ENCODE assay signal across 16 cellular contexts in genomic region chr17:50115744-50116143, GRCh38. TPM values are rescaled to one million over a fixed set of nuclear protein-coding genes. Genes with fewer than 3 reads are reported as not detected.
DNase-seq lines count a peak whose midpoint lies in the region; ATAC-seq, FAIRE-seq and TF ChIP-seq lines count a peak whose summit lies in the region.
"Had no signal": no experiment of that assay in that cellular context is flagged by ENCODE, and none has a peak within 500 bp of the region (broad histone marks: within the 10 kb centered on the region; RNA-seq: fewer than 3 reads in every experiment).

No MANE protein-coding gene starts in this region.

- WGBS in HepG2 (ENCODE audit: low lambda C conversion rate), result 84% methylated on average over 4 of the region's 16 CpGs
- WGBS in stomach, 5 donors, result 32 to 61% (median 49%) methylated on average over 13 to 16 of the region's 16 CpGs

- no peak overlapping the region for H3K4me2 ChIP-seq in HepG2 (ENCODE audit: low read depth, low read length)

- H3K4me3 ChIP-seq in coronary artery (no peak overlapping the region), HepG2 (replicated peaks in 1 of 3; ENCODE audit: insufficient read depth in 1 of 3, low read depth in 2 of 3, low read length in 3 of 3) (no peak overlapping the region), stomach (no peak overlapping the region)

- no peak for TF ChIP-seq EP300 in HepG2 (IDR thresholded peaks at IDR 0.05; ENCODE audit: low read depth in 2 of 2, low read length in 2 of 2)
- TF ChIP-seq EP300 in HepG2 (CRISPR knock-in tag; IDR thresholded peaks at IDR 0.05; ENCODE audit: borderline replicate concordance), result no peak
- TF ChIP-seq EP300 in stomach (IDR thresholded peaks at IDR 0.05), result no peak

- BruUV-seq in HepG2 (replicated peaks; lab: Mats Ljungman, UMichigan), result no TSS peak

- ATAC-seq in Right ventricle myocardium superior (ENCODE audit: poor library complexity) (no peak), left ventricle myocardium superior (no peak), HepG2 (no peak), GM18861 (IDR thresholded peaks at IDR 0.05; ENCODE audit: unreplicated experiment) (no peak)
- ATAC-seq: HCT116 had no signal

- no peak for TF ChIP-seq CTCF in coronary artery (IDR thresholded peaks at IDR 0.05)
- TF ChIP-seq CTCF in HepG2 (CRISPR knock-in tag; IDR thresholded peaks at IDR 0.05), result no peak
- TF ChIP-seq CTCF in stomach (IDR thresholded peaks at IDR 0.05), result no peak

- intact Hi-C loops in Right ventricle myocardium superior (cut with DNase I), result no loop called here
- intact Hi-C loops in left ventricle myocardium superior (cut with micrococcal nuclease), result no loop called here
- intact Hi-C loops in HepG2 (cut with micrococcal nuclease; ENCODE audit: unreplicated experiment), result no loop called here
- intact Hi-C loops in stomach (cut with DNase I; ENCODE audit: low total_unique reads), result no loop called here

- POLR2A ChIA-PET in HepG2 (lab: Yijun Ruan, JAX), result no interaction called here

- no peak overlapping the region for H3K9ac ChIP-seq in HepG2 (ENCODE audit: insufficient read depth, low read depth, low read length)

- H3K9me3 ChIP-seq in HepG2 (ENCODE audit: low read length) (no peaks in the 10 kb centered on the region), stomach (no peaks in the 10 kb centered on the region)

- no peak for FAIRE-seq in HepG2 (lab: Jason Lieb, UNC)
- FAIRE-seq: A204.1, GM12892, H54 had no signal

- in situ Hi-C loops in HepG2 (cut with HindIII; ENCODE audit: extremely low pct_ligation_motif_present, low pct_unique_long_range_greater_than_20kb), result loop anchor here (5.0 kb wide), 1 partner anchor 47 kb away; no protein-coding TSS in a partner anchor

- no peaks in the 10 kb centered on the region for H3K79me2 ChIP-seq in HepG2 (ENCODE audit: insufficient read depth, low read length)

- DNase-seq in Right ventricle myocardium superior, result peak; percentile 52
- no peak for DNase-seq in left ventricle myocardium superior
- DNase-seq in coronary artery (ENCODE audit: low spot score), result no peak
- DNase-seq in HepG2 (ENCODE audit: low spot score), result no peak
- DNase-seq in stomach, result peak; percentile 63
- DNase-seq in NCI-H510A (lab: John Stamatoyannopoulos, UW), result no peak
- DNase-seq: CD4-positive, alpha-beta T cell; DMS79 treated with DMSO at 0.1 percent for 48 hours; EL; GDM1 had no signal

- H3K4me1 ChIP-seq in HepG2 (ENCODE audit: insufficient read depth, low read length) (peaks cover 84% of the 10 kb centered on the region), stomach (peaks cover 39 to 60% (median 47%) of the 10 kb centered on the region in 4 donors)

- H3K27me3 ChIP-seq in HepG2 (ENCODE audit: control insufficient read depth in 1 of 2, insufficient read depth in 2 of 2, low read length in 2 of 2) (peaks cover 0 to 40% of the 10 kb centered on the region in 2 experiments; a peak in 3 of 5 replicates), stomach (peaks cover 0 to 33% (median 10%) of the 10 kb centered on the region in 3 donors)

- no peak for TF ChIP-seq RAD21 in HepG2 (CRISPR knock-in tag; IDR thresholded peaks at IDR 0.05)

- H3K36me3 ChIP-seq in HepG2 (replicated peaks in 1 of 2; ENCODE audit: control insufficient read depth in 1 of 2, insufficient read depth in 2 of 2, low read length in 2 of 2) (no peaks in the 10 kb centered on the region), stomach (peaks cover 0 to 8% (median 6%) of the 10 kb centered on the region in 4 donors)

- no peak for TF ChIP-seq POLR2A in HepG2 (IDR thresholded peaks at IDR 0.05; ENCODE audit: insufficient read depth in 1 of 2, low read depth in 2 of 2, low read length in 2 of 2)
- TF ChIP-seq POLR2A in stomach (IDR thresholded peaks at IDR 0.05), result no peak

- H2AFZ ChIP-seq in HepG2 (ENCODE audit: low read length), result no peak overlapping the region

- H3K27ac ChIP-seq in coronary artery (peak overlapping the region; percentile 3 to 7), HepG2 (ENCODE audit: extremely low read length, insufficient read depth, low read length) (no peak overlapping the region), stomach (no peak overlapping the region)
- H3K27ac ChIP-seq: HL-60 had no signal

- CTCF ChIA-PET in HepG2 (lab: Yijun Ruan, JAX; ENCODE audit: low intra/inter-chr PET ratio, low total read pairs), result interaction anchor here (3.6 kb wide), 1 partner anchor 21 kb away, joined by 15 read pairs; the partner anchor contains the start of gene PDK2

- no peaks in the 10 kb centered on the region for H4K20me1 ChIP-seq in HepG2 (ENCODE audit: insufficient read depth, low read length)

RNA-seq across cellular contexts. Expression of gene SAMD14, which starts 14.2 kb away (rescaled TPM):
- total RNA-seq in Right ventricle myocardium superior (0.78 TPM), left ventricle myocardium superior (1.2 TPM), HepG2 (2016; rRNA removed; fragmentation: Illumina TruSeq; extraction: Trizol) (0.07 TPM in 1 of 2 replicates, not detected in the other), stomach (10 to 100 TPM in 1 of 5 donors, 1 to 10 TPM in 2, not detected in 2; 1.5 to 87.0 (median 1.9) TPM)
- total RNA-seq in HepG2 (2016; cell fraction: cytosol; rRNA removed; fragmentation: Illumina TruSeq; extraction: Trizol; ENCODE audit: low read depth), result 0.18 and 0.20 TPM in 2 replicates
- total RNA-seq in HepG2 (2016; cell fraction: insoluble cytoplasmic fraction; rRNA removed; fragmentation: Illumina TruSeq; extraction: Trizol), result 0.04 TPM in 1 of 2 replicates, not detected in the other
- total RNA-seq in HepG2 (2016; cell fraction: membrane; rRNA removed; fragmentation: Illumina TruSeq; extraction: Trizol), result 0.09 and 0.14 TPM in 2 replicates
- total RNA-seq in HepG2 (2016; cell fraction: nucleus; rRNA removed; fragmentation: Illumina TruSeq; extraction: Trizol), result 0.09 TPM in 2 replicates
- polyA plus RNA-seq in HepG2 (2011; rRNA removed) (0.22 TPM in 1 of 2 replicates, not detected in the other), stomach (1 to 10 TPM; 1.3 to 2.3 (median 1.6) TPM)
- 0.01 and 0.04 TPM in 2 replicates for polyA plus RNA-seq in HepG2 (2011; cell fraction: cytosol; rRNA removed)
- 0.24 and 0.29 TPM in 2 replicates for polyA plus RNA-seq in HepG2 (2011; cell fraction: nucleus; rRNA removed)
- 0.08 and 0.11 TPM in 2 replicates for polyA plus RNA-seq in HepG2 (2012)
- polyA plus RNA-seq in HepG2 (2016; cell fraction: cytosol; fragmentation: Illumina TruSeq; extraction: Trizol; ENCODE audit: low read depth), result not detected in 2 replicates
- polyA plus RNA-seq in HepG2 (2016; cell fraction: insoluble cytoplasmic fraction; fragmentation: Illumina TruSeq; extraction: Trizol; ENCODE audit: low read depth), result 0.16 TPM in 1 of 2 replicates, not detected in the other
- 0.19 TPM in 2 replicates for polyA plus RNA-seq in HepG2 (2016; cell fraction: membrane; fragmentation: Illumina TruSeq; extraction: Trizol; ENCODE audit: low read depth)
- 0.53 TPM in 1 of 2 replicates, not detected in the other for polyA plus RNA-seq in HepG2 (2016; cell fraction: nucleus; fragmentation: Illumina TruSeq; extraction: Trizol; ENCODE audit: insufficient read depth, low read depth)
- 0.28 and 0.30 TPM in 2 replicates for polyA minus RNA-seq in HepG2 (2011; rRNA and poly(A)+ RNA removed; ENCODE audit: low replicate concordance)
- polyA minus RNA-seq in HepG2 (2011; cell fraction: cytosol; rRNA and poly(A)+ RNA removed), result 0.09 and 0.20 TPM in 2 replicates
- 0.39 and 0.99 TPM in 2 replicates for polyA minus RNA-seq in HepG2 (2011; cell fraction: nucleus; rRNA and poly(A)+ RNA removed)

RNA-seq across cellular contexts. Expression of gene PDK2, which starts 20.6 kb away (rescaled TPM):
- total RNA-seq in Right ventricle myocardium superior (250 TPM), left ventricle myocardium superior (277 TPM), HepG2 (2016; rRNA removed; fragmentation: Illumina TruSeq; extraction: Trizol) (18.5 and 19.2 TPM in 2 replicates), stomach (100 to 1,000 TPM in 1 of 5 donors, 10 to 100 TPM in 2, 1 to 10 TPM in 2; 4.6 to 255 (median 31.2) TPM)
- total RNA-seq in HepG2 (2016; cell fraction: cytosol; rRNA removed; fragmentation: Illumina TruSeq; extraction: Trizol; ENCODE audit: low read depth), result 6.4 and 13.9 TPM in 2 replicates
- 16.2 and 19.8 TPM in 2 replicates for total RNA-seq in HepG2 (2016; cell fraction: insoluble cytoplasmic fraction; rRNA removed; fragmentation: Illumina TruSeq; extraction: Trizol)
- total RNA-seq in HepG2 (2016; cell fraction: membrane; rRNA removed; fragmentation: Illumina TruSeq; extraction: Trizol), result 10.9 and 11.9 TPM in 2 replicates
- 10.9 and 12.5 TPM in 2 replicates for total RNA-seq in HepG2 (2016; cell fraction: nucleus; rRNA removed; fragmentation: Illumina TruSeq; extraction: Trizol)
- polyA plus RNA-seq in HepG2 (2011; rRNA removed) (59.7 and 66.6 TPM in 2 replicates), stomach (10 to 100 TPM; 13.5 to 20.6 (median 20.1) TPM)
- 33.2 and 46.3 TPM in 2 replicates for polyA plus RNA-seq in HepG2 (2011; cell fraction: cytosol; rRNA removed)
- 86.5 and 102 TPM in 2 replicates for polyA plus RNA-seq in HepG2 (2011; cell fraction: nucleus; rRNA removed)
- polyA plus RNA-seq in HepG2 (2012), result 17.2 and 27.4 TPM in 2 replicates
- 9.3 and 10.8 TPM in 2 replicates for polyA plus RNA-seq in HepG2 (2016; cell fraction: cytosol; fragmentation: Illumina TruSeq; extraction: Trizol; ENCODE audit: low read depth)
- 22.3 and 32.8 TPM in 2 replicates for polyA plus RNA-seq in HepG2 (2016; cell fraction: insoluble cytoplasmic fraction; fragmentation: Illumina TruSeq; extraction: Trizol; ENCODE audit: low read depth)
- polyA plus RNA-seq in HepG2 (2016; cell fraction: membrane; fragmentation: Illumina TruSeq; extraction: Trizol; ENCODE audit: low read depth), result 12.0 and 14.3 TPM in 2 replicates
- 21.9 and 24.6 TPM in 2 replicates for polyA plus RNA-seq in HepG2 (2016; cell fraction: nucleus; fragmentation: Illumina TruSeq; extraction: Trizol; ENCODE audit: insufficient read depth, low read depth)
- 111 and 113 TPM in 2 replicates for polyA minus RNA-seq in HepG2 (2011; rRNA and poly(A)+ RNA removed; ENCODE audit: low replicate concordance)
- polyA minus RNA-seq in HepG2 (2011; cell fraction: cytosol; rRNA and poly(A)+ RNA removed), result 22.7 and 28.5 TPM in 2 replicates
- 44.5 and 48.7 TPM in 2 replicates for polyA minus RNA-seq in HepG2 (2011; cell fraction: nucleus; rRNA and poly(A)+ RNA removed)

RNA-seq across cellular contexts. Expression of gene PPP1R9B, which starts 34.7 kb away (rescaled TPM):
- total RNA-seq in Right ventricle myocardium superior (35.4 TPM), left ventricle myocardium superior (37.6 TPM), HepG2 (2016; rRNA removed; fragmentation: Illumina TruSeq; extraction: Trizol) (11.0 and 15.8 TPM in 2 replicates), stomach (10 to 100 TPM; 11.6 to 64.2 (median 22.5) TPM)
- total RNA-seq in HepG2 (2016; cell fraction: cytosol; rRNA removed; fragmentation: Illumina TruSeq; extraction: Trizol; ENCODE audit: low read depth), result 1.3 and 1.6 TPM in 2 replicates
- total RNA-seq in HepG2 (2016; cell fraction: insoluble cytoplasmic fraction; rRNA removed; fragmentation: Illumina TruSeq; extraction: Trizol), result 8.3 and 16.2 TPM in 2 replicates
- total RNA-seq in HepG2 (2016; cell fraction: membrane; rRNA removed; fragmentation: Illumina TruSeq; extraction: Trizol), result 7.0 and 7.3 TPM in 2 replicates
- total RNA-seq in HepG2 (2016; cell fraction: nucleus; rRNA removed; fragmentation: Illumina TruSeq; extraction: Trizol), result 10.9 and 13.5 TPM in 2 replicates
- polyA plus RNA-seq in HepG2 (2011; rRNA removed) (8.7 and 9.4 TPM in 2 replicates), stomach (10 to 100 TPM; 13.1 to 28.8 (median 14.2) TPM)
- 7.4 and 9.0 TPM in 2 replicates for polyA plus RNA-seq in HepG2 (2011; cell fraction: cytosol; rRNA removed)
- polyA plus RNA-seq in HepG2 (2011; cell fraction: nucleus; rRNA removed), result 13.1 and 16.4 TPM in 2 replicates
- polyA plus RNA-seq in HepG2 (2012), result 9.8 and 11.6 TPM in 2 replicates
- 1.2 and 1.4 TPM in 2 replicates for polyA plus RNA-seq in HepG2 (2016; cell fraction: cytosol; fragmentation: Illumina TruSeq; extraction: Trizol; ENCODE audit: low read depth)
- polyA plus RNA-seq in HepG2 (2016; cell fraction: insoluble cytoplasmic fraction; fragmentation: Illumina TruSeq; extraction: Trizol; ENCODE audit: low read depth), result 14.2 and 17.2 TPM in 2 replicates
- 7.2 TPM in 2 replicates for polyA plus RNA-seq in HepG2 (2016; cell fraction: membrane; fragmentation: Illumina TruSeq; extraction: Trizol; ENCODE audit: low read depth)
- 35.0 and 35.2 TPM in 2 replicates for polyA plus RNA-seq in HepG2 (2016; cell fraction: nucleus; fragmentation: Illumina TruSeq; extraction: Trizol; ENCODE audit: insufficient read depth, low read depth)
- 15.4 and 32.3 TPM in 2 replicates for polyA minus RNA-seq in HepG2 (2011; rRNA and poly(A)+ RNA removed; ENCODE audit: low replicate concordance)
- polyA minus RNA-seq in HepG2 (2011; cell fraction: cytosol; rRNA and poly(A)+ RNA removed), result 7.3 and 11.8 TPM in 2 replicates
- polyA minus RNA-seq in HepG2 (2011; cell fraction: nucleus; rRNA and poly(A)+ RNA removed), result 7.8 and 9.3 TPM in 2 replicates

RNA-seq across cellular contexts. Expression of gene SGCA, which starts 50.1 kb away (rescaled TPM):
- 135 TPM for total RNA-seq in Right ventricle myocardium superior
- 155 TPM for total RNA-seq in left ventricle myocardium superior
- total RNA-seq in HepG2 (2016; rRNA removed; fragmentation: Illumina TruSeq; extraction: Trizol), result not detected in 2 replicates
- not detected in 2 replicates for total RNA-seq in HepG2 (2016; cell fraction: cytosol; rRNA removed; fragmentation: Illumina TruSeq; extraction: Trizol; ENCODE audit: low read depth)
- not detected in 2 replicates for total RNA-seq in HepG2 (2016; cell fraction: insoluble cytoplasmic fraction; rRNA removed; fragmentation: Illumina TruSeq; extraction: Trizol)
- total RNA-seq in HepG2 (2016; cell fraction: membrane; rRNA removed; fragmentation: Illumina TruSeq; extraction: Trizol), result not detected in 2 replicates
- total RNA-seq in HepG2 (2016; cell fraction: nucleus; rRNA removed; fragmentation: Illumina TruSeq; extraction: Trizol), result not detected in 2 replicates
- polyA plus RNA-seq in HepG2 (2011; rRNA removed), result not detected in 2 replicates
- not detected in 2 replicates for polyA plus RNA-seq in HepG2 (2011; cell fraction: cytosol; rRNA removed)
- polyA plus RNA-seq in HepG2 (2011; cell fraction: nucleus; rRNA removed), result 0.42 TPM in 1 of 2 replicates, not detected in the other
- polyA plus RNA-seq in HepG2 (2012), result not detected in 2 replicates
- polyA plus RNA-seq in HepG2 (2016; cell fraction: cytosol; fragmentation: Illumina TruSeq; extraction: Trizol; ENCODE audit: low read depth), result not detected in 2 replicates
- not detected in 2 replicates for polyA plus RNA-seq in HepG2 (2016; cell fraction: insoluble cytoplasmic fraction; fragmentation: Illumina TruSeq; extraction: Trizol; ENCODE audit: low read depth)
- not detected in 2 replicates for polyA plus RNA-seq in HepG2 (2016; cell fraction: membrane; fragmentation: Illumina TruSeq; extraction: Trizol; ENCODE audit: low read depth)
- polyA plus RNA-seq in HepG2 (2016; cell fraction: nucleus; fragmentation: Illumina TruSeq; extraction: Trizol; ENCODE audit: insufficient read depth, low read depth), result not detected in 2 replicates
- 0.19 TPM in 1 of 2 replicates, not detected in the other for polyA minus RNA-seq in HepG2 (2011; rRNA and poly(A)+ RNA removed; ENCODE audit: low replicate concordance)
- polyA minus RNA-seq in HepG2 (2011; cell fraction: cytosol; rRNA and poly(A)+ RNA removed), result not detected in 2 replicates
- not detected in 2 replicates for polyA minus RNA-seq in HepG2 (2011; cell fraction: nucleus; rRNA and poly(A)+ RNA removed)
- 10 to 100 TPM in 3 of 5 donors, 1 to 10 TPM in 2; 5.4 to 89.3 (median 21.4) TPM for total RNA-seq in stomach
- 10 to 100 TPM in 1 of 3 donors, 1 to 10 TPM in 2; 6.0 to 24.3 (median 8.7) TPM for polyA plus RNA-seq in stomach
- total RNA-seq: CD4-positive, alpha-beta T cell had no signal

RNA-seq across cellular contexts. Expression of gene ITGA3, which starts 59.8 kb away (rescaled TPM):
- total RNA-seq in Right ventricle myocardium superior (12.6 TPM), left ventricle myocardium superior (16.5 TPM), HepG2 (2016; rRNA removed; fragmentation: Illumina TruSeq; extraction: Trizol) (0.69 and 0.77 TPM in 2 replicates), stomach (100 to 1,000 TPM in 4 of 5 donors, 10 to 100 TPM in 1; 33.6 to 698 (median 193) TPM)
- 1.5 and 1.9 TPM in 2 replicates for total RNA-seq in HepG2 (2016; cell fraction: cytosol; rRNA removed; fragmentation: Illumina TruSeq; extraction: Trizol; ENCODE audit: low read depth)
- total RNA-seq in HepG2 (2016; cell fraction: insoluble cytoplasmic fraction; rRNA removed; fragmentation: Illumina TruSeq; extraction: Trizol), result 0.48 and 1.1 TPM in 2 replicates
- total RNA-seq in HepG2 (2016; cell fraction: membrane; rRNA removed; fragmentation: Illumina TruSeq; extraction: Trizol), result 0.28 and 0.62 TPM in 2 replicates
- 1.3 and 1.8 TPM in 2 replicates for total RNA-seq in HepG2 (2016; cell fraction: nucleus; rRNA removed; fragmentation: Illumina TruSeq; extraction: Trizol)
- polyA plus RNA-seq in HepG2 (2011; rRNA removed) (0.48 and 0.59 TPM in 2 replicates), stomach (10 to 100 TPM in 2 of 3 donors, 1 to 10 TPM in 1; 6.9 to 37.5 (median 29.5) TPM)
- 0.33 and 0.78 TPM in 2 replicates for polyA plus RNA-seq in HepG2 (2011; cell fraction: cytosol; rRNA removed)
- 2.6 and 3.3 TPM in 2 replicates for polyA plus RNA-seq in HepG2 (2011; cell fraction: nucleus; rRNA removed)
- 0.27 and 0.32 TPM in 2 replicates for polyA plus RNA-seq in HepG2 (2012)
- 0.51 and 0.57 TPM in 2 replicates for polyA plus RNA-seq in HepG2 (2016; cell fraction: cytosol; fragmentation: Illumina TruSeq; extraction: Trizol; ENCODE audit: low read depth)
- 0.52 and 0.82 TPM in 2 replicates for polyA plus RNA-seq in HepG2 (2016; cell fraction: insoluble cytoplasmic fraction; fragmentation: Illumina TruSeq; extraction: Trizol; ENCODE audit: low read depth)
- polyA plus RNA-seq in HepG2 (2016; cell fraction: membrane; fragmentation: Illumina TruSeq; extraction: Trizol; ENCODE audit: low read depth), result 0.30 and 0.48 TPM in 2 replicates
- polyA plus RNA-seq in HepG2 (2016; cell fraction: nucleus; fragmentation: Illumina TruSeq; extraction: Trizol; ENCODE audit: insufficient read depth, low read depth), result 1.3 and 2.2 TPM in 2 replicates
- polyA minus RNA-seq in HepG2 (2011; rRNA and poly(A)+ RNA removed; ENCODE audit: low replicate concordance), result 1.4 and 198 TPM in 2 replicates
- polyA minus RNA-seq in HepG2 (2011; cell fraction: cytosol; rRNA and poly(A)+ RNA removed), result 2.9 and 6.2 TPM in 2 replicates
- polyA minus RNA-seq in HepG2 (2011; cell fraction: nucleus; rRNA and poly(A)+ RNA removed), result 1.1 and 2.8 TPM in 2 replicates

Comparison
In these comparisons a context has a peak if more than half of its experiments do, and no peak if none do; other contexts are left out.
1. DNase-seq: peak in Right ventricle myocardium superior (single experiment) and stomach (single experiment); none in left ventricle myocardium superior (single experiment), coronary artery (single experiment), HepG2 (single experiment) and NCI-H510A (single experiment).
2. H3K27ac ChIP-seq: peak in coronary artery (2 of 2); none in HepG2 (single experiment) and stomach (0 of 5).